ENCODE assay signal across 8 cellular contexts in the genomic region with DNA sequence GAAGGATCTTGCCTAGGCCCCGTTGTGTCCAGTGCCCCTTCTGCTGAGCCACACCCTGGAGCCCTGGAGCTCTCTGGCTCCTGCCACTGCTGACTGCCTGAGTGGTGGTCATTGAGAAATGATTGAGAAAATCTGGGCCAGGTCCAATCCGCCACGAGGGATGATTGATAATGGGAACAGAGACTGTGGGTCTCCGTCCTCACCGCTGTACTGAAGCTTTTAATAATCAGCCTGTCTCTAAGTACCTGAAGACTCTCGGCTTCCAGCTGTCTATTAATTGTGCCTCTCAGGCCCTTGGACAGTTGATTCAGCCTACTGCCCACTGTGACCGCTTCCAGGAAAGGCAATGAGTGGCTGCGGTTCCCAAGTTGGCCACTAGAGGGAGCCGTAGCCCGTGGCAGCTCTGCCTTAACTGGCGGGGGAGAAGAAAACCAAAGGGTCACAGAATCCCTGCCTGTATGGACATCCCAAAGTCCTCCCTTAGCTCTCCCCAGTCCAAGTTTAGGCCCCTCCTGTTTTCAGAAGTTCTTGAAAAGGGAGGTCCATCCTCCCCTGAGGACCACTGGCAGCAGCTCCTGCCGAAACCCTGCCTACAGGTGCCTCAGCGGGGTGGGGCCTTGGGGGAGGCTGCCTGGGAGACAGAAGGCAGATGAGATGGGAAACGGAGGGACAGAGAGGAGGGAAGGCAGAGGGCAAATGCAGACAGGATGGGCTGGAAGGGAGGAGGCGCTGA.
A peak's percentile ranks its signal among the peaks of the same experiment; 100 is the strongest.
DNase-seq lines count a peak whose midpoint lies in the region; ATAC-seq lines count a peak whose summit lies in the region.

No MANE protein-coding gene starts in this region.

- DNase-seq in DMS153 treated with DMSO at 0.1 percent for 48 hours (lab: John Stamatoyannopoulos, UW; ENCODE audit: unreplicated experiment) (peak; percentile 47), NCI-H82 (lab: John Stamatoyannopoulos, UW) (peak; percentile 80), mesenchymal stem cell (peak; percentile 65)
- peak; percentile 34 to 54 for DNase-seq in activated CD8-positive, alpha-beta memory T cell treated with anti-CD3 and anti-CD28 coated beads for 1 hour (ENCODE audit: extremely low read depth in 1 of 2, low read depth in 1 of 2)
- DNase-seq in effector CD8-positive, alpha-beta T cell (lab: John Stamatoyannopoulos, UW): peak; percentile 61
- peak; percentile 50 for DNase-seq in stimulated activated CD8-positive, alpha-beta memory T cell treated with anti-CD3 and anti-CD28 coated beads, Interleukin-12 subunit alpha, Interleukin-12 subunit beta, amount 100 ng/mL, for 4 hours (ENCODE audit: low read depth)

- no peak overlapping the region for H3K18ac ChIP-seq in mesenchymal stem cell (ENCODE audit: low read depth in 1 of 2, low read length in 2 of 2)

- H2BK120ac ChIP-seq in mesenchymal stem cell (ENCODE audit: low read depth, low read length): no peak overlapping the region

- H2AK5ac ChIP-seq in mesenchymal stem cell (ENCODE audit: low read length, severe bottlenecking): no peak overlapping the region

- no peak overlapping the region for H2BK5ac ChIP-seq in mesenchymal stem cell (ENCODE audit: low read depth, low read length, poor library complexity, severe bottlenecking)

- no peak overlapping the region for H4K8ac ChIP-seq in mesenchymal stem cell (ENCODE audit: low read length)

- peaks cover 8 to 9% of the 10 kb centered on the region in 2 experiments for H3K36me3 ChIP-seq in mesenchymal stem cell (ENCODE audit: control insufficient read depth in 1 of 2, insufficient read depth in 2 of 2, low read depth in 1 of 2, low read length in 2 of 2)

- no peak overlapping the region for H3K4me3 ChIP-seq in mesenchymal stem cell (ENCODE audit: insufficient read depth in 1 of 2, low read depth in 1 of 2, low read length in 2 of 2)

- no peak overlapping the region for H3K4ac ChIP-seq in mesenchymal stem cell (ENCODE audit: low read depth in 1 of 2, low read length in 2 of 2)

- no peak overlapping the region for H2BK15ac ChIP-seq in mesenchymal stem cell (ENCODE audit: low read depth, poor library complexity, severe bottlenecking)

- H3K4me1 ChIP-seq in mesenchymal stem cell (ENCODE audit: control insufficient read depth, insufficient read depth, low read depth, low read length): peaks cover 9% of the 10 kb centered on the region

- H3K14ac ChIP-seq in mesenchymal stem cell (ENCODE audit: low read length in 2 of 2): no peak overlapping the region

- ATAC-seq in HG02885 (IDR thresholded peaks at IDR 0.05; ENCODE audit: poor library complexity, unreplicated experiment) (peak; percentile 61), GM19035 (IDR thresholded peaks at IDR 0.05; ENCODE audit: unreplicated experiment) (no peak)

- H3K9me3 ChIP-seq in mesenchymal stem cell (ENCODE audit: control insufficient read depth, low read length): no peaks in the 10 kb centered on the region

- WGBS in mesenchymal stem cell: 31% methylated on average over 13 of the region's 15 CpGs

- no peak overlapping the region for H3K9ac ChIP-seq in mesenchymal stem cell (ENCODE audit: low read length)

- no peak overlapping the region for H3K23ac ChIP-seq in mesenchymal stem cell (ENCODE audit: low read length in 2 of 2)

- no peak overlapping the region for H3K27ac ChIP-seq in mesenchymal stem cell (ENCODE audit: low read length, poor library complexity, severe bottlenecking)

- peaks cover 0 to 6% of the 10 kb centered on the region in 2 experiments for H3K27me3 ChIP-seq in mesenchymal stem cell (ENCODE audit: control insufficient read depth in 1 of 2, insufficient read depth in 1 of 2, low read length in 2 of 2)

- H3K4me2 ChIP-seq in mesenchymal stem cell (ENCODE audit: low read length, poor library complexity, severe bottlenecking): no peak overlapping the region

- no peaks in the 10 kb centered on the region for H3K79me1 ChIP-seq in mesenchymal stem cell (replicated peaks; ENCODE audit: low read length, poor library complexity, severe bottlenecking)

- no peak overlapping the region for H2AFZ ChIP-seq in mesenchymal stem cell (ENCODE audit: low read depth, low read length)

- peak overlapping the region in 1 of 2 experiments; percentile 42 for H2BK12ac ChIP-seq in mesenchymal stem cell (ENCODE audit: low read length in 2 of 2)

- peak overlapping the region; percentile 21 for H4K91ac ChIP-seq in mesenchymal stem cell (ENCODE audit: low read length)
